ENCODE assay signal across 23 cellular contexts in the genomic region with DNA sequence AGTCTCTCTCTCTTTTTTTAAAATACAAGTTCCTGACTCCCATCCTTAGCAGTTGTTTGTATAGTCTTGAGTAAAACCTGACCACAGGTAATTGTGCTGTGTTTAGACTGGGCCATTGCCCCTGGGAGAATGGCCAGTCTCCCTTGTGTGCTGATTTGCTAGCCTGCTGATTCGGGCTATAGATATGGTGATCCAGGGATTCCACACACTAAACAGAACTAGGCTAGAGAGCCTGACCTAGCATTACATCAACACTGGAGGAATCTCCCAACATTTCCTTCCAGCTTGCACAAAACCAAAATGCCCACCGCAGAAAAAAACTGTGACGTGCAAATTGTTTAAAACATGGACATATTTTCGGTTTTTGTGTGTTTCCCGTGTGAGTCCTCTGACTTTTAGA. TPM values are rescaled to one million over a fixed set of nuclear protein-coding genes. Genes with fewer than 3 reads are reported as not detected.
DNase-seq lines count a peak whose midpoint lies in the region; ATAC-seq and TF ChIP-seq lines count a peak whose summit lies in the region.
"Had no signal": no experiment of that assay in that cellular context is flagged by ENCODE, and none has a peak within 500 bp of the region (broad histone marks: within the 10 kb centered on the region; RNA-seq: fewer than 3 reads in every experiment).

No MANE protein-coding gene starts in this region.

- H3K9me3 ChIP-seq in HUES64 (ENCODE audit: insufficient read depth, low read depth, low read length): no peaks in the 10 kb centered on the region
- H3K9me3 ChIP-seq: right lobe of liver, SJCRH30, testis had no signal

- no peaks in the 10 kb centered on the region for H3K27me3 Mint-ChIP-seq in activated T-cell treated with anti-CD3 and anti-CD28 coated beads, Interleukin-2, amount 50 U/mL, for 4 hours (ENCODE audit: low read depth)
- H3K27me3 Mint-ChIP-seq: memory B cell, naive B cell had no signal

- no peaks in the 10 kb centered on the region for H3K9me3 Mint-ChIP-seq in activated T-cell treated with anti-CD3 and anti-CD28 coated beads, Interleukin-2, amount 50 U/mL, for 4 hours
- H3K9me3 Mint-ChIP-seq: memory B cell had no signal

- H3K27me3 ChIP-seq in HUES64 (ENCODE audit: insufficient read depth, low read length): no peaks in the 10 kb centered on the region
- H3K27me3 ChIP-seq: right lobe of liver, SJCRH30, testis had no signal

- peaks cover 19% of the 10 kb centered on the region for H3K4me1 ChIP-seq in HUES64 (ENCODE audit: insufficient read depth, low read length)
- H3K4me1 ChIP-seq: right lobe of liver, SJCRH30, testis had no signal

- H3K4me3 Mint-ChIP-seq in activated T-cell treated with anti-CD3 and anti-CD28 coated beads, Interleukin-2, amount 50 U/mL, for 4 hours: no peak overlapping the region
- H3K4me3 Mint-ChIP-seq: memory B cell; naive B cell; T-helper 1 cell treated with Interleukin-12 subunit alpha and Interleukin-12 subunit beta and Interleukin-4 antibody, amounts not matched to agents 30 μg/mL and 1 μg/mL, for 36 hours had no signal

- peak overlapping the region; percentile 50; the same call in 1 of the 2 replicates for H3K9ac ChIP-seq in HUES64 (ENCODE audit: low read depth, low read length)

- peak overlapping the region; percentile 92 for H3K27ac ChIP-seq in HUES64 (ENCODE audit: low read depth, low read length)
- H3K27ac ChIP-seq: right lobe of liver, SJCRH30, testis had no signal

- TF ChIP-seq CTCF in choroid plexus epithelial cell (conservative IDR thresholded peaks at IDR 0.05; ENCODE audit: low read depth, low read length): no peak

- no peak for ATAC-seq in activated T-cell treated with anti-CD3 and anti-CD28 coated beads, Interleukin-2, amount 50 U/mL, for 4 hours
- ATAC-seq: right lobe of liver had no signal

- H3K4me3 ChIP-seq in HUES64 (ENCODE audit: low read length) (peak overlapping the region; percentile 27), choroid plexus epithelial cell (ENCODE audit: low read depth, low read length) (no peak overlapping the region)
- H3K4me3 ChIP-seq: right lobe of liver, SJCRH30, testis had no signal

- no peaks in the 10 kb centered on the region for H3K36me3 ChIP-seq in HUES64 (ENCODE audit: insufficient read depth, low read length)
- H3K36me3 ChIP-seq: right lobe of liver, SJCRH30 had no signal

- WGBS in HUES64: 31% methylated on average over 5 of the region's 5 CpGs

- DNase-seq in AML-193 (lab: John Stamatoyannopoulos, UW): peak; percentile 6 to 14
- DNase-seq in choroid plexus epithelial cell (ENCODE audit: low read depth): peak; percentile 25
- peak; percentile 25 for DNase-seq in iPS-NIHi7 (ENCODE audit: extremely low spot score)
- no peak for DNase-seq in NCI-H2196 treated with DMSO at 0.1 percent for 48 hours (lab: John Stamatoyannopoulos, UW; ENCODE audit: unreplicated experiment)
- DNase-seq in DMS79 treated with DMSO at 0.1 percent for 48 hours (lab: John Stamatoyannopoulos, UW): no peak
- DNase-seq in CD1c-positive myeloid dendritic cell (ENCODE audit: extremely low spot score): no peak
- no peak for DNase-seq in activated T-cell treated with anti-CD3 and anti-CD28 coated beads, Interleukin-2, amount 50 U/mL, for 4 hours
- DNase-seq: activated CD4-positive, alpha-beta T cell treated with anti-CD3 and anti-CD28 coated beads, Interleukin-2, amount 50 U/mL, for 48 hours; activated naive CD4-positive, alpha-beta T cell; amygdala; C1 segment of cervical spinal cord; effector CD4-positive, alpha-beta T cell; KBM-7; MV-4-11; naive B cell; NCI-H1694 treated with DMSO at 0.1 percent for 48 hours; NCI-H2227 treated with DMSO at 0.1 percent for 48 hours; right lobe of liver; SJCRH30; testis had no signal

- peaks cover 71% of the 10 kb centered on the region for H3K4me1 Mint-ChIP-seq in activated T-cell treated with anti-CD3 and anti-CD28 coated beads, Interleukin-2, amount 50 U/mL, for 4 hours (ENCODE audit: low read depth)

- no peaks in the 10 kb centered on the region for H3K36me3 Mint-ChIP-seq in activated T-cell treated with anti-CD3 and anti-CD28 coated beads, Interleukin-2, amount 50 U/mL, for 4 hours (ENCODE audit: insufficient read depth)
- H3K36me3 Mint-ChIP-seq: naive B cell had no signal

RNA-seq across cellular contexts. Expression of a gene that starts 5.1 kb away (rescaled TPM):
- polyA plus RNA-seq in HUES64 (2013, experiment 1 of 2): 10.8 TPM
- 12.5 TPM for polyA plus RNA-seq in HUES64 (2013, experiment 2 of 2)
- total RNA-seq in activated T-cell treated with anti-CD3 and anti-CD28 coated beads, Interleukin-2, amount 50 U/mL, for 4 hours: 10 to 100 TPM; 19.6 to 22.3 (median 19.7) TPM

Comparison
In these comparisons a context has a peak if more than half of its experiments do, and no peak if none do; other contexts are left out.
1. DNase-seq: peak in AML-193 (2 of 2), choroid plexus epithelial cell (single experiment) and iPS-NIHi7 (single experiment); none in NCI-H2196 treated with DMSO at 0.1 percent for 48 hours (single experiment), DMS79 treated with DMSO at 0.1 percent for 48 hours (single experiment), CD1c-positive myeloid dendritic cell (single experiment) and activated T-cell treated with anti-CD3 and anti-CD28 coated beads, Interleukin-2, amount 50 U/mL, for 4 hours (single experiment).